1 cellular context compared by ENCODE assay signal in genomic region chr7:4830176-4830575, GRCh38.
TF ChIP-seq lines count a peak whose summit lies in the region.

No MANE protein-coding gene starts in this region.

TF ChIP-seq in HCT116, 20 proteins besides CTCF, POLR2A, EP300 and RAD21 (continued from another document):
- no peak for TF ChIP-seq ZBTB33 (IDR thresholded peaks at IDR 0.05; ENCODE audit: extremely low read depth, insufficient replicate concordance, low read length)
- 0 out of 2 replicates have a peak, but pooled peaks have one; percentile 14 for TF ChIP-seq MAX (IDR thresholded peaks at IDR 0.05)
- no peak for TF ChIP-seq ATF3 (IDR thresholded peaks at IDR 0.05)
- TF ChIP-seq EGR1 (IDR thresholded peaks at IDR 0.05; ENCODE audit: low read depth), result no peak
- no peak for TF ChIP-seq SRF (IDR thresholded peaks at IDR 0.05; ENCODE audit: low read depth)
- TF ChIP-seq FOSL1 (IDR thresholded peaks at IDR 0.05; ENCODE audit: low read depth), result no peak
- no peak for TF ChIP-seq YY1 (IDR thresholded peaks at IDR 0.05; ENCODE audit: extremely low read depth, insufficient replicate concordance, low read depth, low read length)
- peak; percentile 30; the same call in 1 of the 2 replicates for TF ChIP-seq CBX3 (IDR thresholded peaks at IDR 0.05; ENCODE audit: low read depth)
- TF ChIP-seq POLR2AphosphoS5 (IDR thresholded peaks at IDR 0.05; ENCODE audit: low read depth, low read length), result no peak
- TF ChIP-seq REST (IDR thresholded peaks at IDR 0.05; ENCODE audit: low read depth), result no peak
- no peak for TF ChIP-seq SP1 (IDR thresholded peaks at IDR 0.05; ENCODE audit: low read depth)
- no peak for TF ChIP-seq EZH2 (IDR thresholded peaks at IDR 0.05)
